In the genomic region with DNA sequence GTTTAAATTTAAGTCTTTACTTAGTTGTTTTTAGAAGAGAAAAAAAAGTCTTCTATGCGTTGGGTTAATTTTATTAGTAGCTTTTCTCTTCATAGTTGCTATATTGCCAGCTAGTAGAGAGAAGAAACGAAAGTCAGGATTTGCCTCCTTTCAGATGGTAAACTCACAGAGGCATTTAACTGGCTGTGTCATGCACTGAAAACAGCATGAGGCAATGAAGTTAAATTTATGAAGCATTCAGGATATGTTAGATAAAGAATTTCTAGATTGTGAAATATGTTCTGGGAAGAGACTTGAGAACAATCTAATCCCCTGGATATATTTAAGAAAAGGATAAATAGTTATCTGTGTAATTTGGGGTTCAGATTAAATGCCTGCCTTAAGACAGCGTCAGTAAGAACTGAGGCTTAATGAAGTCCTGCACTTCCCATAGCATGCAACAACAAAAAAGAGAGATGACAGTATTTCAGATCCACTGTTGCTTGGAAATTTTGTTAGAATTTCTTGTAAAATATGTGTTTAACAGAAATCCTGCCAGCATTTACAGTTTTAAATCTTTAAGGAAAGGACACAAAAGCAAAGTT, we compare ENCODE assay signal across 1 cellular context.
TF ChIP-seq lines count a peak whose summit lies in the region.

No MANE protein-coding gene starts in this region.

TF ChIP-seq in SK-N-SH treated with all-trans-retinoic acid at 6 μM for 48 hours, 23 proteins besides CTCF, POLR2A, EP300 and RAD21 (continued from another document):
- TF ChIP-seq ESRRG (CRISPR knock-in tag; IDR thresholded peaks at IDR 0.05) (no peak), ZNF8 (CRISPR knock-in tag; IDR thresholded peaks at IDR 0.05) (no peak), ZFP30 (CRISPR knock-in tag; IDR thresholded peaks at IDR 0.05) (no peak)
- TF ChIP-seq, protein P1, sequence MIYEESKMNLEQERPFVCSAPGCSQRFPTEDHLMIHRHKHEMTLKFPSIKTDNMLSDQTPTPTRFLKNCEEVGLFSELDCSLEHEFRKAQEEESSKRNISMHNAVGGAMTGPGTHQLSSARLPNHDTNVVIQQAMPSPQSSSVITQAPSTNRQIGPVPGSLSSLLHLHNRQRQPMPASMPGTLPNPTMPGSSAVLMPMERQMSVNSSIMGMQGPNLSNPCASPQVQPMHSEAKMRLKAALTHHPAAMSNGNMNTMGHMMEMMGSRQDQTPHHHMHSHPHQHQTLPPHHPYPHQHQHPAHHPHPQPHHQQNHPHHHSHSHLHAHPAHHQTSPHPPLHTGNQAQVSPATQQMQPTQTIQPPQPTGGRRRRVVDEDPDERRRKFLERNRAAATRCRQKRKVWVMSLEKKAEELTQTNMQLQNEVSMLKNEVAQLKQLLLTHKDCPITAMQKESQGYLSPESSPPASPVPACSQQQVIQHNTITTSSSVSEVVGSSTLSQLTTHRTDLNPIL (CRISPR knock-in tag; IDR thresholded peaks at IDR 0.05; ENCODE audit: low read depth) = no peak
